ENCODE assay signal across 8 cellular contexts in genomic region chr22:37218771-37219411, GRCh38. TPM values are rescaled to one million over a fixed set of nuclear protein-coding genes. Genes with fewer than 3 reads are reported as not detected.
DNase-seq lines count a peak whose midpoint lies in the region; ATAC-seq and TF ChIP-seq lines count a peak whose summit lies in the region.

No MANE protein-coding gene starts in this region.

- ATAC-seq in GM19043 (IDR thresholded peaks at IDR 0.05; ENCODE audit: low read depth, unreplicated experiment) (peak; percentile 68), HG03095 (IDR thresholded peaks at IDR 0.05; ENCODE audit: unreplicated experiment) (peak; percentile 55), aorta (ENCODE audit: low FRiP score) (no peak)
- ATAC-seq in activated CD8-positive, alpha-beta T cell treated with anti-CD3 and anti-CD28 coated beads, Interleukin-2, amount 10 ng/mL, durations not matched to agents 7 days and 5 days = peak; percentile 76

- H3K56ac ChIP-seq in mesendoderm (ENCODE audit: low read length) = no peak overlapping the region

- H3K27me3 ChIP-seq in mesendoderm (ENCODE audit: insufficient read depth, low read length, poor library complexity) = no peaks in the 10 kb centered on the region
- H3K27me3 ChIP-seq in prostate gland (replicated peaks; ENCODE audit: insufficient read depth) = peaks cover 4% of the 10 kb centered on the region
- no peaks in the 10 kb centered on the region for H3K27me3 ChIP-seq in aorta (ENCODE audit: control insufficient read depth in 1 of 2, insufficient read depth in 2 of 2, low read length in 1 of 2)

- no peak overlapping the region for H4K8ac ChIP-seq in mesendoderm (ENCODE audit: low read depth, low read length)

- H3K9me3 ChIP-seq in prostate gland = no peaks in the 10 kb centered on the region
- peaks cover 3% of the 10 kb centered on the region for H3K9me3 ChIP-seq in aorta (ENCODE audit: control insufficient read depth, low read length)

- peak overlapping the region; percentile 66 for H3K4me3 Mint-ChIP-seq in activated CD8-positive, alpha-beta T cell treated with anti-CD3 and anti-CD28 coated beads, Interleukin-2, amount 10 ng/mL, durations not matched to agents 7 days and 5 days

- no peak for TF ChIP-seq POLR2A in prostate gland (IDR thresholded peaks at IDR 0.05)

- no peak overlapping the region for H2BK5ac ChIP-seq in mesendoderm (ENCODE audit: low read length)

- peaks cover 3% of the 10 kb centered on the region for H3K4me1 ChIP-seq in mesendoderm (ENCODE audit: control insufficient read depth, low read depth, low read length)
- H3K4me1 ChIP-seq in prostate gland (replicated peaks) = no peaks in the 10 kb centered on the region
- no peaks in the 10 kb centered on the region for H3K4me1 ChIP-seq in aorta (ENCODE audit: control insufficient read depth in 1 of 2, insufficient read depth in 2 of 2, low read length in 2 of 2)

- H3K36me3 ChIP-seq in mesendoderm (ENCODE audit: control insufficient read depth, insufficient read depth, low read length) (no peaks in the 10 kb centered on the region), prostate gland (no peaks in the 10 kb centered on the region), aorta (ENCODE audit: control insufficient read depth in 1 of 2, insufficient read depth in 2 of 2, low read length in 1 of 2) (no peaks in the 10 kb centered on the region)

- POLR2A ChIA-PET in activated CD8-positive, alpha-beta T cell treated with anti-CD3 and anti-CD28 coated beads, Interleukin-2, amount 10 ng/mL, durations not matched to agents 7 days and 5 days (lab: Charles Lee) = interaction anchor here (0.6 to 12.2 kb wide), 16 partner anchors 10 to 443 kb away, joined by 3 to 249 read pairs (median 4); partner anchors contain the start of genes IFT27 and RAC2

- DNase-seq in activated CD8-positive, alpha-beta T cell treated with anti-CD3 and anti-CD28 coated beads, Interleukin-2, amount 10 ng/mL, durations not matched to agents 7 days and 5 days = peak; percentile 86
- peak; percentile 75 for DNase-seq in stimulated activated CD4-positive, alpha-beta T cell treated with anti-CD3 and anti-CD28 coated beads, Interleukin-1b, Interleukin-23, amount 100 ng/mL, for 48 hours
- DNase-seq in NCI-H226 (no peak), mesendoderm (no peak), prostate gland (ENCODE audit: low spot score) (no peak), aorta (no peak)

- no peak overlapping the region for H4K5ac ChIP-seq in mesendoderm (ENCODE audit: low read length)

- no peaks in the 10 kb centered on the region for H3K27me3 Mint-ChIP-seq in activated CD8-positive, alpha-beta T cell treated with anti-CD3 and anti-CD28 coated beads, Interleukin-2, amount 10 ng/mL, durations not matched to agents 7 days and 5 days (ENCODE audit: low read depth)

- no CpG with 5 or more reads among the region's 7 CpGs for WGBS in mesendoderm (ENCODE audit: extremely low coverage, insufficient coverage, low lambda C conversion rate)
- WGBS in prostate gland = 45% methylated on average over 7 of the region's 7 CpGs
- 54 to 63% methylated on average over 7 of the region's 7 CpGs for WGBS in aorta, 2 donors

- no peak for TF ChIP-seq CTCF in prostate gland (IDR thresholded peaks at IDR 0.05)

- peak overlapping the region; percentile 87 for H3K27ac Mint-ChIP-seq in activated CD8-positive, alpha-beta T cell treated with anti-CD3 and anti-CD28 coated beads, Interleukin-2, amount 10 ng/mL, durations not matched to agents 7 days and 5 days

- H3K79me2 ChIP-seq in mesendoderm (ENCODE audit: control insufficient read depth, insufficient read depth, low read length) = no peaks in the 10 kb centered on the region

- no peak overlapping the region for H2AK5ac ChIP-seq in mesendoderm (ENCODE audit: low read length)

- no peak overlapping the region for H2BK120ac ChIP-seq in mesendoderm (ENCODE audit: low read depth, low read length)

- intact Hi-C loops in prostate gland (cut with DNase I) (no loop called here), aorta (cut with DNase I) (no loop called here)

- H3K27ac ChIP-seq in mesendoderm (ENCODE audit: low read depth, low read length) = no peak overlapping the region
- H3K27ac ChIP-seq in prostate gland = no peak overlapping the region
- H3K27ac ChIP-seq in aorta (ENCODE audit: low read depth in 1 of 2, low read length in 2 of 2) = no peak overlapping the region

- H3K4me2 ChIP-seq in mesendoderm (ENCODE audit: low read length) = no peak overlapping the region

- H3K4me3 ChIP-seq in mesendoderm (ENCODE audit: low read length) (no peak overlapping the region), prostate gland (no peak overlapping the region), aorta (ENCODE audit: low read length in 2 of 2) (no peak overlapping the region)

- CTCF ChIA-PET in activated CD8-positive, alpha-beta T cell treated with anti-CD3 and anti-CD28 coated beads, Interleukin-2, amount 10 ng/mL, durations not matched to agents 7 days and 5 days (lab: Charles Lee) = interaction anchor here (0.8 to 6.2 kb wide), 13 partner anchors 9 to 363 kb away, joined by 3 to 83 read pairs (median 4); no protein-coding TSS in a partner anchor

- H3K4me1 Mint-ChIP-seq in activated CD8-positive, alpha-beta T cell treated with anti-CD3 and anti-CD28 coated beads, Interleukin-2, amount 10 ng/mL, durations not matched to agents 7 days and 5 days (ENCODE audit: low read depth) = peaks cover 80% of the 10 kb centered on the region

- H3K18ac ChIP-seq in mesendoderm (ENCODE audit: low read length) = no peak overlapping the region

- no peaks in the 10 kb centered on the region for H3K79me1 ChIP-seq in mesendoderm (ENCODE audit: low read length)

- no peak overlapping the region for H3K23ac ChIP-seq in mesendoderm (ENCODE audit: low read length)

- H3K9ac ChIP-seq in mesendoderm (ENCODE audit: low read length) = no peak overlapping the region

- peaks cover 11% of the 10 kb centered on the region for H3K9me3 Mint-ChIP-seq in activated CD8-positive, alpha-beta T cell treated with anti-CD3 and anti-CD28 coated beads, Interleukin-2, amount 10 ng/mL, durations not matched to agents 7 days and 5 days (ENCODE audit: insufficient read depth)

- peaks cover 53% of the 10 kb centered on the region for H3K36me3 Mint-ChIP-seq in activated CD8-positive, alpha-beta T cell treated with anti-CD3 and anti-CD28 coated beads, Interleukin-2, amount 10 ng/mL, durations not matched to agents 7 days and 5 days (ENCODE audit: low read depth)

- no peak overlapping the region for H3K4ac ChIP-seq in mesendoderm (ENCODE audit: low read depth, low read length)

- no peak overlapping the region for H2BK15ac ChIP-seq in mesendoderm (replicated peaks; ENCODE audit: low read depth)

RNA-seq across cellular contexts. Expression of gene SSTR3, which starts 6.6 kb away (rescaled TPM):
- total RNA-seq in activated CD8-positive, alpha-beta T cell treated with anti-CD3 and anti-CD28 coated beads, Interleukin-2, amount 10 ng/mL, durations not matched to agents 7 days and 5 days = 1 to 10 TPM; 3.5 to 3.6 TPM
- 0.03 TPM for polyA plus RNA-seq in mesendoderm (2013, experiment 1 of 2)
- polyA plus RNA-seq in mesendoderm (2013, experiment 2 of 2) = 0.01 TPM
- total RNA-seq in prostate gland (10 to 100 TPM in 1 of 2 donors, not detected in 1; 46.4 TPM), aorta (not detected)
- polyA plus RNA-seq in aorta = not detected

RNA-seq across cellular contexts. Expression of gene RAC2, which starts 25.2 kb away (rescaled TPM):
- total RNA-seq in activated CD8-positive, alpha-beta T cell treated with anti-CD3 and anti-CD28 coated beads, Interleukin-2, amount 10 ng/mL, durations not matched to agents 7 days and 5 days = 1,000 to 10,000 TPM; 1,167 to 1,252 TPM
- polyA plus RNA-seq in mesendoderm (2013, experiment 1 of 2) = 4.6 TPM
- polyA plus RNA-seq in mesendoderm (2013, experiment 2 of 2) = 4.7 TPM
- total RNA-seq in prostate gland (10 to 100 TPM in 1 of 2 donors, 1 to 10 TPM in 1; 9.7 to 14.4 TPM), aorta (10 to 100 TPM; 16.8 to 19.8 TPM)
- polyA plus RNA-seq in aorta = 10 to 100 TPM in 1 of 2 donors, 1 to 10 TPM in 1; 3.6 to 14.5 TPM

RNA-seq across cellular contexts. Expression of gene C1QTNF6, which starts 30.8 kb away (rescaled TPM):
- total RNA-seq in activated CD8-positive, alpha-beta T cell treated with anti-CD3 and anti-CD28 coated beads, Interleukin-2, amount 10 ng/mL, durations not matched to agents 7 days and 5 days = 1 to 10 TPM; 6.1 to 6.2 TPM
- polyA plus RNA-seq in mesendoderm (2013, experiment 1 of 2) = 1.8 TPM
- polyA plus RNA-seq in mesendoderm (2013, experiment 2 of 2) = 2.5 TPM
- 1 to 10 TPM; 2.1 to 9.3 TPM for total RNA-seq in prostate gland
- total RNA-seq in aorta = 1 to 10 TPM; 2.4 to 7.0 TPM
- polyA plus RNA-seq in aorta = 10 to 100 TPM in 1 of 2 donors, 1 to 10 TPM in 1; 3.1 to 11.9 TPM

Comparison
In these comparisons a context has a peak if more than half of its experiments do, and no peak if none do; other contexts are left out.
1. DNase-seq: peak in activated CD8-positive, alpha-beta T cell treated with anti-CD3 and anti-CD28 coated beads, Interleukin-2, amount 10 ng/mL, durations not matched to agents 7 days and 5 days (single experiment) and stimulated activated CD4-positive, alpha-beta T cell treated with anti-CD3 and anti-CD28 coated beads, Interleukin-1b, Interleukin-23, amount 100 ng/mL, for 48 hours (single experiment); none in NCI-H226 (single experiment), mesendoderm (single experiment), prostate gland (single experiment) and aorta (0 of 2).
2. RNA of gene RAC2, which starts 25.2 kb away (total RNA-seq): 1,167 to 1,252 TPM in activated CD8-positive, alpha-beta T cell treated with anti-CD3 and anti-CD28 coated beads, Interleukin-2, amount 10 ng/mL, durations not matched to agents 7 days and 5 days; 16.8 to 19.8 TPM in aorta and 9.7 to 14.4 TPM in prostate gland; every median in the first group is over 10 times any median in the second.